In the genomic region with DNA sequence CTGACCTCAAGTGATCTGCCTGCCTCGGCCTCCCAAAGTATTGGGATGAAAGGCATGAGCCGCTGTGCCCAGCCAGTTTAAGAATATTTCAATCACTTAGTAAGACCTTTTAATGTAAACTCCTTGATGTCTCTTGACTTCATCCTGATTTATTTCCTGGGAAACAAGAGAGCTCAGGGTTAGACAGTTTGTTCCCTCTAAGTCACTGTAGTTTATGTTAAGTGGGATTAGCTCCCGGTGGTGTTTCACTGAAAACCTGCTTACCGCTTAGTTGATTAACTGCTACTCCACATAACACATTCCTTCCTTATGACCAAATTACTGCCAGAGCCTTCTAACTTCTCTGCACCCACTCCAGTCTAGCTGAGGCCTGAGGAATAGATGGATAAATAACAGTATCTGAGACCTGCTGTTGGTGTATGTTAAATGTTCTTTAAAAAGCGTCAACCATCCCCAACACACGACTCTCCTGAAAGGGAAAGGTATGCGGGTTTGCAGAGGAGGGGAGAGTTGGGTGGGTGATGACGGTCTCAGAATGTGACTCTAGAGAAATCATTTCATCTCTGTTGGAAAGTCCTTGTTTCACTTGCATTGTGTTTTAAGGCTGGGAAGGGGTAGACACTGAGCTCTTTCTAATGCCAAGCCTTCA, we compare ENCODE assay signal across 12 cellular contexts. TPM values are rescaled to one million over a fixed set of nuclear protein-coding genes. Genes with fewer than 3 reads are reported as not detected.
DNase-seq lines count a peak whose midpoint lies in the region; ATAC-seq, FAIRE-seq and TF ChIP-seq lines count a peak whose summit lies in the region.
"Had no signal": no experiment of that assay in that cellular context is flagged by ENCODE, and none has a peak within 500 bp of the region (broad histone marks: within the 10 kb centered on the region; RNA-seq: fewer than 3 reads in every experiment).

No MANE protein-coding gene starts in this region.

- H3K4me2 ChIP-seq in K562 (ENCODE audit: insufficient read depth, low read length) = no peak overlapping the region

- ATAC-seq in K562 (no peak), upper lobe of left lung (ENCODE audit: low FRiP score in 2 of 2) (peak; percentile 32 to 45)
- ATAC-seq: stimulated activated naive CD8-positive, alpha-beta T cell treated with anti-CD3 and anti-CD28 coated beads, Interleukin-15, amount 100 ng/mL, for 72 hours had no signal

- intact Hi-C loops in K562 (cut with micrococcal nuclease) = no loop called here

- H3K4me1 ChIP-seq in K562 (replicated peaks in 1 of 2; ENCODE audit: control insufficient read depth in 2 of 2, insufficient read depth in 2 of 2, low read length in 2 of 2) = peaks cover 24 to 72% of the 10 kb centered on the region in 2 experiments
- peaks cover 18 to 53% (median 38%) of the 10 kb centered on the region in 4 donors for H3K4me1 ChIP-seq in upper lobe of left lung
- H3K4me1 ChIP-seq in effector memory CD4-positive, alpha-beta T cell (ENCODE audit: control insufficient read depth, insufficient read depth, low read length, poor library complexity, severe bottlenecking) = peaks cover 3% of the 10 kb centered on the region

- TF ChIP-seq EP300 in K562 (IDR thresholded peaks at IDR 0.05; ENCODE audit: low read length) = no peak
- no peak for TF ChIP-seq EP300 in upper lobe of left lung (IDR thresholded peaks at IDR 0.05)

- TF ChIP-seq POLR2A in K562 (conservative IDR thresholded peaks at IDR 0.05) (no peak), upper lobe of left lung (IDR thresholded peaks at IDR 0.05) (no peak)

- FAIRE-seq in K562 (lab: Jason Lieb, UNC) = no peak

- H3K36me3 ChIP-seq in K562 (ENCODE audit: control insufficient read depth, insufficient read depth, low read length) = peaks cover 24% of the 10 kb centered on the region
- peaks cover 0 to 5% (median 0%) of the 10 kb centered on the region in 4 donors for H3K36me3 ChIP-seq in upper lobe of left lung
- no peaks in the 10 kb centered on the region for H3K36me3 ChIP-seq in effector memory CD4-positive, alpha-beta T cell (ENCODE audit: control insufficient read depth, insufficient read depth, low read length)

- H2AFZ ChIP-seq in K562 (ENCODE audit: low read depth, low read length) = no peak overlapping the region

- 0 out of 2 replicates have a peak, but pooled peaks cover 4% of the 10 kb centered on the region for H4K20me1 ChIP-seq in K562 (replicated peaks; ENCODE audit: control insufficient read depth, insufficient read depth, low read length)

- no peak for TF ChIP-seq RAD21 in K562 (CRISPR knock-in tag; conservative IDR thresholded peaks at IDR 0.05 in 1 of 2, IDR thresholded peaks at IDR 0.05 in 1 of 2)

- WGBS in K562 (ENCODE audit: insufficient coverage, low coverage, missing lambda C conversion rate) = 71% methylated on average over 8 of the region's 8 CpGs
- WGBS in upper lobe of left lung, 2 donors = 65 to 67% methylated on average over 8 of the region's 8 CpGs

- no peak overlapping the region; a peak in 1 of 4 replicates for H3K9ac ChIP-seq in K562 (ENCODE audit: insufficient read depth in 1 of 2, low read depth in 2 of 2, low read length in 2 of 2)

- CTCF ChIA-PET in K562 (lab: Yijun Ruan, JAX; ENCODE audit: low intra/inter-chr PET ratio) = no interaction called here

- H3K27me3 ChIP-seq in K562 (ENCODE audit: control insufficient read depth in 2 of 2, insufficient read depth in 2 of 2, low read length in 2 of 2) (no peaks in the 10 kb centered on the region), upper lobe of left lung (no peaks in the 10 kb centered on the region)
- no peaks in the 10 kb centered on the region for H3K27me3 ChIP-seq in effector memory CD4-positive, alpha-beta T cell (replicated peaks; ENCODE audit: control insufficient read depth, insufficient read depth, low read length, poor library complexity, severe bottlenecking)
- H3K27me3 ChIP-seq: dorsolateral prefrontal cortex had no signal

- BruUV-seq in K562 (replicated peaks; lab: Mats Ljungman, UMichigan) = no TSS peak

- H3K9me1 ChIP-seq in K562 (ENCODE audit: control insufficient read depth, insufficient read depth, low read length) = no peaks in the 10 kb centered on the region

- H3K9me3 ChIP-seq in K562 (replicated peaks; ENCODE audit: control insufficient read depth, insufficient read depth, low read depth, low read length) = no peaks in the 10 kb centered on the region
- H3K9me3 ChIP-seq in upper lobe of left lung = no peaks in the 10 kb centered on the region
- H3K9me3 ChIP-seq in effector memory CD4-positive, alpha-beta T cell (ENCODE audit: control insufficient read depth, low read length) = no peaks in the 10 kb centered on the region

- H3K4me3 ChIP-seq in K562 (no peak overlapping the region), upper lobe of left lung (no peak overlapping the region)
- H3K4me3 ChIP-seq in effector memory CD4-positive, alpha-beta T cell (ENCODE audit: insufficient read depth, low read depth, low read length, poor library complexity, severe bottlenecking) = no peak overlapping the region
- H3K4me3 ChIP-seq: dorsolateral prefrontal cortex had no signal

- DNase-seq in DMS53 (lab: John Stamatoyannopoulos, UW) (peak; percentile 68), DMS53 treated with DMSO at 0.1 percent for 48 hours (lab: John Stamatoyannopoulos, UW; ENCODE audit: unreplicated experiment) (no peak), K562 (ENCODE audit: extremely low read depth in 1 of 4, low spot score in 3 of 4) (no peak), left kidney (ENCODE audit: low read depth, low spot score) (peak; percentile 80), upper lobe of left lung (no peak), epidermal melanocyte (ENCODE audit: insufficient read length, low spot score) (no peak), NCI-H2081 treated with DMSO at 0.1 percent for 48 hours (lab: John Stamatoyannopoulos, UW) (no peak)
- DNase-seq in effector memory CD4-positive, alpha-beta T cell = no peak
- DNase-seq: 8988T; activated B cell treated with CpG ODN at 0.5 μM for 24 hours; dorsolateral prefrontal cortex; stimulated activated naive CD8-positive, alpha-beta T cell treated with anti-CD3 and anti-CD28 coated beads, Interleukin-15, amount 100 ng/mL, for 72 hours had no signal

- H3K27ac ChIP-seq in K562 (ENCODE audit: extremely low read depth, low read depth, low read length) = peak overlapping the region; percentile 27; the same call in 1 of the 3 replicates
- peak overlapping the region; percentile 52 to 72 (median 63) for H3K27ac ChIP-seq in upper lobe of left lung
- H3K27ac ChIP-seq in effector memory CD4-positive, alpha-beta T cell (ENCODE audit: insufficient read depth, low read length, poor library complexity, severe bottlenecking) = no peak overlapping the region

- H3K79me2 ChIP-seq in K562 (ENCODE audit: control insufficient read depth, insufficient read depth, low read length) = peaks cover 77% of the 10 kb centered on the region

- POLR2A ChIA-PET in K562 (lab: Yijun Ruan, JAX) = interaction anchor here (1.1 to 2.0 kb wide), 9 partner anchors 8 to 49 kb away, joined by 3 to 10 read pairs (median 4); a partner anchor contains a TSS

- in situ Hi-C loops in K562 (cut with MboI) = loop anchor here (25.0 kb wide), 1 partner anchor 1409 kb away; a partner anchor contains a TSS

- TF ChIP-seq CTCF in K562 (IDR thresholded peaks at IDR 0.05 in 2 of 3, conservative IDR thresholded peaks at IDR 0.05 in 1 of 3; ENCODE audit: insufficient read depth in 2 of 3, low read depth in 1 of 3, low read length in 3 of 3) (no peak), upper lobe of left lung (IDR thresholded peaks at IDR 0.05) (no peak)

TF ChIP-seq in K562, 482 proteins besides CTCF, POLR2A, EP300 and RAD21:
- TF ChIP-seq TBP (optimal IDR thresholded peaks at IDR 0.05; ENCODE audit: low read depth, low read length) (peak; percentile 25), ATF1 (CRISPR knock-in tag; IDR thresholded peaks at IDR 0.05) (no peak), ATF1 (tag; IDR thresholded peaks at IDR 0.05) (no peak), ZNF232 (CRISPR knock-in tag; IDR thresholded peaks at IDR 0.05) (no peak), ZFPM2 (CRISPR knock-in tag; IDR thresholded peaks at IDR 0.05) (no peak)
- TF ChIP-seq, protein P1, sequence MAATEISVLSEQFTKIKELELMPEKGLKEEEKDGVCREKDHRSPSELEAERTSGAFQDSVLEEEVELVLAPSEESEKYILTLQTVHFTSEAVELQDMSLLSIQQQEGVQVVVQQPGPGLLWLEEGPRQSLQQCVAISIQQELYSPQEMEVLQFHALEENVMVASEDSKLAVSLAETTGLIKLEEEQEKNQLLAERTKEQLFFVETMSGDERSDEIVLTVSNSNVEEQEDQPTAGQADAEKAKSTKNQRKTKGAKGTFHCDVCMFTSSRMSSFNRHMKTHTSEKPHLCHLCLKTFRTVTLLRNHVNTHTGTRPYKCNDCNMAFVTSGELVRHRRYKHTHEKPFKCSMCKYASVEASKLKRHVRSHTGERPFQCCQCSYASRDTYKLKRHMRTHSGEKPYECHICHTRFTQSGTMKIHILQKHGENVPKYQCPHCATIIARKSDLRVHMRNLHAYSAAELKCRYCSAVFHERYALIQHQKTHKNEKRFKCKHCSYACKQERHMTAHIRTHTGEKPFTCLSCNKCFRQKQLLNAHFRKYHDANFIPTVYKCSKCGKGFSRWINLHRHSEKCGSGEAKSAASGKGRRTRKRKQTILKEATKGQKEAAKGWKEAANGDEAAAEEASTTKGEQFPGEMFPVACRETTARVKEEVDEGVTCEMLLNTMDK (IDR thresholded peaks at IDR 0.05; ENCODE audit: borderline replicate concordance, insufficient read depth, low read depth, low read length, poor library complexity, severe bottlenecking) = no peak
TF ChIP-seq in K562: peak in this region for 1.

RNA-seq across cellular contexts. Expression of a gene that starts 48.7 kb away (rescaled TPM):
- 58.2 and 65.5 TPM in 2 replicates for total RNA-seq in K562 (2011; cell fraction: chromatin; rRNA removed; ENCODE audit: low replicate concordance)
- 39.9 and 41.2 TPM in 2 replicates for total RNA-seq in K562 (2011; cell fraction: nucleolus; rRNA removed)
- total RNA-seq in K562 (2011; cell fraction: nucleoplasm; rRNA removed) = 52.9 and 82.7 TPM in 2 replicates
- total RNA-seq in K562 (2014; rRNA removed) (10.2 and 19.6 TPM in 2 replicates), K562 (2014; rRNA removed; fragmentation: Illumina TruSeq; extraction: Trizol) (13.8 and 15.2 TPM in 2 replicates), K562 (2015; rRNA removed; fragmentation: Illumina TruSeq; extraction: Trizol) (16.0 and 17.5 TPM in 2 replicates), K562 (2021) (44.7 and 45.6 TPM in 2 replicates), upper lobe of left lung (10 to 100 TPM; 26.9 to 73.5 (median 34.2) TPM)
- polyA plus RNA-seq in K562 (2011; rRNA removed) (17.1 and 37.9 TPM in 2 replicates), K562 (2014; fragmentation: Illumina TruSeq; extraction: Trizol) (26.9 and 27.4 TPM in 2 replicates), K562 (2014; fragmentation: Nextera tagmentation; extraction: Ambion mirVana) (1 to 10 TPM; 7.1 to 8.8 TPM), K562 (2014; rRNA removed) (15.8 and 18.7 TPM in 2 replicates)
- polyA plus RNA-seq in K562 (2011; cell fraction: cytosol; rRNA removed) = 15.4 and 27.7 TPM in 2 replicates
- 24.4 and 31.2 TPM in 2 replicates for polyA plus RNA-seq in K562 (2011; cell fraction: nucleus; rRNA removed)
- 20.5 and 29.6 TPM in 2 replicates for polyA plus RNA-seq in K562 (2012)
- 30.2 and 46.2 TPM in 2 replicates for polyA minus RNA-seq in K562 (2011; rRNA and poly(A)+ RNA removed)
- polyA minus RNA-seq in K562 (2011; cell fraction: cytosol; rRNA and poly(A)+ RNA removed) = 19.4 and 34.7 TPM in 2 replicates
- 24.1 and 55.8 TPM in 2 replicates for polyA minus RNA-seq in K562 (2011; cell fraction: nucleus; rRNA and poly(A)+ RNA removed)

Comparison
In these comparisons a context has a peak if more than half of its experiments do, and no peak if none do; other contexts are left out.
1. DNase-seq: peak in DMS53 (single experiment) and left kidney (single experiment); none in DMS53 treated with DMSO at 0.1 percent for 48 hours (single experiment), K562 (0 of 4), upper lobe of left lung (0 of 2), epidermal melanocyte (single experiment), NCI-H2081 treated with DMSO at 0.1 percent for 48 hours (single experiment) and effector memory CD4-positive, alpha-beta T cell (0 of 3).